ENCODE assay signal across 15 cellular contexts in the genomic region with DNA sequence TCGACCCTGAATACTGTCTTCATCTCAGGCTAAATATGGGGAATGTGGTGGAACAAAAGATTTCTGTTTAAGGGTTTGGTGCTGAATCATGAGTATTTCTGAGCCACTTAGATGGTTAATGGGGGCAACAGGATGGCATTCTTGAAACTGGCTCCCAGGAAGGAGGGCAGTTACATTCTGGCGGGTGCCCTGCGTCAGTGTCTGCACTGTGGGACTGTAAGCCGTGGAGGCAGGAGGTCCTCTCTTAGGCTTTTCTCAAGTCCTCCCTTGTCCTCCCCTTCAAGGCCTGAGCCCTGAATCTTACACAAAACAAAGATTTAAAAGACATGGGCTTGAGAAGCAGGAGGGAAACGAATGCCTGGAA. TPM values are rescaled to one million over a fixed set of nuclear protein-coding genes. Genes with fewer than 3 reads are reported as not detected.
DNase-seq lines count a peak whose midpoint lies in the region; ATAC-seq, FAIRE-seq and TF ChIP-seq lines count a peak whose summit lies in the region.
"Had no signal": no experiment of that assay in that cellular context is flagged by ENCODE, and none has a peak within 500 bp of the region (broad histone marks: within the 10 kb centered on the region; RNA-seq: fewer than 3 reads in every experiment).

No MANE protein-coding gene starts in this region.

- H3K4me3 ChIP-seq in body of pancreas (no peak overlapping the region), right lobe of liver (no peak overlapping the region), tibial nerve (no peak overlapping the region)
- H3K4me3 ChIP-seq: GM23338, right atrium auricular region had no signal

- no peak for TF ChIP-seq CTCF in body of pancreas (IDR thresholded peaks at IDR 0.05)
- TF ChIP-seq CTCF in right lobe of liver (IDR thresholded peaks at IDR 0.05), result no peak
- no peak for TF ChIP-seq CTCF in tibial nerve (IDR thresholded peaks at IDR 0.05)

- FAIRE-seq in GM19239 (lab: Jason Lieb, UNC) (peak; percentile 48), GM12892 (lab: Jason Lieb, UNC) (no peak)

- H3K4me1 ChIP-seq in body of pancreas, result peaks cover 35% of the 10 kb centered on the region
- H3K4me1 ChIP-seq in right lobe of liver, result peaks cover 0 to 36% (median 14%) of the 10 kb centered on the region in 4 donors
- H3K4me1 ChIP-seq in tibial nerve, result peaks cover 0 to 56% (median 36%) of the 10 kb centered on the region in 4 donors

- H3K9me3 ChIP-seq in body of pancreas, result no peaks in the 10 kb centered on the region
- no peaks in the 10 kb centered on the region for H3K9me3 ChIP-seq in right lobe of liver
- H3K9me3 ChIP-seq in tibial nerve, result no peaks in the 10 kb centered on the region
- H3K9me3 ChIP-seq: right atrium auricular region had no signal

- no peaks in the 10 kb centered on the region for H3K27me3 ChIP-seq in body of pancreas
- H3K27me3 ChIP-seq in right lobe of liver, result no peaks in the 10 kb centered on the region
- no peaks in the 10 kb centered on the region for H3K27me3 ChIP-seq in tibial nerve
- H3K27me3 ChIP-seq: right atrium auricular region had no signal

- no peak for ATAC-seq in body of pancreas
- no peak for ATAC-seq in right lobe of liver
- no peak for ATAC-seq in left cardiac atrium
- no peak for ATAC-seq in Right ventricle myocardium superior (ENCODE audit: poor library complexity)

- H3K27ac ChIP-seq in body of pancreas (peak overlapping the region in 3 of 4 donors; percentile 77 to 89 (median 78)), right lobe of liver (peak overlapping the region; percentile 84 to 93 (median 90)), tibial nerve (peak overlapping the region; percentile 68 to 95 (median 78))

- TF ChIP-seq POLR2A in body of pancreas (IDR thresholded peaks at IDR 0.05), result no peak
- TF ChIP-seq POLR2A in right lobe of liver (IDR thresholded peaks at IDR 0.05), result no peak
- no peak for TF ChIP-seq POLR2A in tibial nerve (IDR thresholded peaks at IDR 0.05)
- TF ChIP-seq POLR2A in GM12892 (IDR thresholded peaks at IDR 0.05; ENCODE audit: low read depth, low read length), result no peak

- intact Hi-C loops in body of pancreas (cut with DNase I) (no loop called here), right lobe of liver (cut with DNase I) (no loop called here), left cardiac atrium (cut with DNase I) (no loop called here), Right ventricle myocardium superior (cut with DNase I) (no loop called here)

- no peak for TF ChIP-seq EP300 in tibial nerve (IDR thresholded peaks at IDR 0.05)

- H3K36me3 ChIP-seq in body of pancreas (replicated peaks in 1 of 2; ENCODE audit: insufficient read depth in 1 of 2, low read depth in 2 of 2) (no peaks in the 10 kb centered on the region), right lobe of liver (no peaks in the 10 kb centered on the region), tibial nerve (no peaks in the 10 kb centered on the region)
- H3K36me3 ChIP-seq: right atrium auricular region had no signal

- 72 to 82% methylated on average over 5 of the region's 5 CpGs for WGBS in body of pancreas, 2 donors
- 80% methylated on average over 5 of the region's 5 CpGs for WGBS in right lobe of liver (ENCODE audit: insufficient coverage, low coverage, low lambda C conversion rate, missing lambda C conversion rate)
- WGBS in tibial nerve, 2 donors, result 54 to 58% methylated on average over 5 of the region's 5 CpGs

- DNase-seq in GM19239 (ENCODE audit: insufficient read length, low spot score) (no peak), body of pancreas (no peak), right lobe of liver (peak in 1 of 3 donors; percentile 22), tibial nerve (ENCODE audit: low spot score in 2 of 2) (no peak), left cardiac atrium (no peak), GM12892 (ENCODE audit: insufficient read length) (no peak), Right ventricle myocardium superior (no peak), NCI-H1048 (lab: John Stamatoyannopoulos, UW) (no peak)
- DNase-seq: activated B cell treated with CpG ODN at 0.5 μM for 24 hours; activated CD4-positive, alpha-beta memory T cell treated with anti-CD3 and anti-CD28 coated beads, Interleukin-2, amount 10 ng/mL, durations not matched to agents 7 days and 5 days; activated naive CD4-positive, alpha-beta T cell treated with anti-CD3 and anti-CD28 coated beads, Interleukin-2, amount 10 ng/mL, durations not matched to agents 7 days and 5 days; activated T-cell treated with anti-CD3 and anti-CD28 coated beads, Interleukin-2, amount 50 U/mL, for 1 hour had no signal

RNA-seq across cellular contexts. Expression of gene PSD4, which starts 45.7 kb away (rescaled TPM):
- 10 to 100 TPM; 40.5 to 83.4 TPM for total RNA-seq in body of pancreas
- total RNA-seq in right lobe of liver, result 10 to 100 TPM; 38.0 to 77.8 (median 58.7) TPM
- 10 to 100 TPM in 3 of 4 donors, 1 to 10 TPM in 1; 8.7 to 20.7 (median 11.3) TPM for total RNA-seq in tibial nerve
- 1 to 10 TPM; 4.1 to 4.4 TPM for total RNA-seq in left cardiac atrium
- polyA plus RNA-seq in GM12892 (2012; ENCODE audit: missing spikeins), result 34.7 TPM
- 2.6 TPM for total RNA-seq in Right ventricle myocardium superior

RNA-seq across cellular contexts. Expression of gene PAX8, which starts 59.2 kb away (rescaled TPM):
- total RNA-seq in body of pancreas (1 to 10 TPM in 1 of 2 donors, under 1 TPM in 1; 0.52 to 2.3 TPM), right lobe of liver (1 to 10 TPM in 2 of 6 experiments, under 1 TPM in 4; 0.27 to 1.9 (median 0.86) TPM), tibial nerve (10 to 100 TPM in 1 of 4 donors, 1 to 10 TPM in 3; 2.2 to 11.4 (median 5.2) TPM), left cardiac atrium (1 to 10 TPM in 1 of 2 donors, under 1 TPM in 1; 0.13 to 1.9 TPM), Right ventricle myocardium superior (0.35 TPM)
- 1.8 TPM for polyA plus RNA-seq in GM12892 (2012; ENCODE audit: missing spikeins)
- total RNA-seq: temporal lobe had no signal
